In genomic region chr1:23742670-23743286, GRCh38 we compare ENCODE assay signal across 8 cellular contexts. TPM values are rescaled to one million over a fixed set of nuclear protein-coding genes. Genes with fewer than 3 reads are reported as not detected.
DNase-seq lines count a peak whose midpoint lies in the region; ATAC-seq and TF ChIP-seq lines count a peak whose summit lies in the region.

No MANE protein-coding gene starts in this region.

- WGBS in right lobe of liver (ENCODE audit: insufficient coverage, low coverage, low lambda C conversion rate, missing lambda C conversion rate) = 42% methylated on average over 6 of the region's 28 CpGs
- 7 to 47% methylated on average over 4 to 26 of the region's 28 CpGs for WGBS in testis, 2 donors

- DNase-seq in MCF 10A (ENCODE audit: unreplicated experiment) (peak; percentile 19), right lobe of liver (no peak), testis (peak; percentile 45), G401 (ENCODE audit: low spot score) (no peak), COR-L47 (lab: John Stamatoyannopoulos, UW) (no peak)

- intact Hi-C loops in MCF 10A (cut with micrococcal nuclease) = loop anchor here (5.0 kb wide), 1 partner anchor 200 kb away; no protein-coding TSS in a partner anchor
- intact Hi-C loops in right lobe of liver (cut with DNase I) = loop anchor here in 1 of 2 donors (10.0 kb wide), 1 partner anchor 48 kb away; the partner anchor contains the start of gene RPL11
- intact Hi-C loops in testis (cut with DNase I; ENCODE audit: low total_unique reads) = no loop called here

- H3F3A ChIP-seq in Loucy (ENCODE audit: low read depth) = no peaks in the 10 kb centered on the region

- H3K27me3 Mint-ChIP-seq in MCF 10A (ENCODE audit: insufficient read depth, unreplicated experiment) = no peaks in the 10 kb centered on the region

- CTCF ChIA-PET in MCF 10A (lab: Yijun Ruan, JAX) = interaction anchor here (0.6 to 1.7 kb wide), 2 partner anchors 11 to 40 kb away, joined by 3 to 4 read pairs; no protein-coding TSS in a partner anchor

- POLR2A ChIA-PET in MCF 10A (lab: Yijun Ruan, JAX) = interaction anchor here (0.6 to 7.5 kb wide), 22 partner anchors 8 to 676 kb away, joined by 3 to 95 read pairs (median 5); partner anchors contain the start of genes GALE, ID3, LYPLA2 and PITHD1

- H3K79me2 ChIP-seq in Loucy (ENCODE audit: insufficient read depth, low read length) = peaks cover 44% of the 10 kb centered on the region

- peaks cover 26% of the 10 kb centered on the region for H3K36me3 Mint-ChIP-seq in MCF 10A (ENCODE audit: insufficient read depth, unreplicated experiment)

- peak; percentile 6 for ATAC-seq in GM19467 (IDR thresholded peaks at IDR 0.05; ENCODE audit: unreplicated experiment)
- peak; percentile 3 to 19 (median 14) for ATAC-seq in right lobe of liver

- H2AFZ ChIP-seq in Loucy (ENCODE audit: low read length) = peak overlapping the region; percentile 91

- peak overlapping the region; percentile 71 for H3K27ac Mint-ChIP-seq in MCF 10A (ENCODE audit: low read depth, unreplicated experiment)

- H3K9me2 ChIP-seq in Loucy (replicated peaks; ENCODE audit: low read depth, low read length) = no peaks in the 10 kb centered on the region

- peak overlapping the region; percentile 99 for H3K27ac ChIP-seq in C4-2B
- peak overlapping the region; percentile 88 to 94 (median 92) for H3K27ac ChIP-seq in right lobe of liver
- H3K27ac ChIP-seq in testis = peak overlapping the region; percentile 40 to 89

- H3K9ac ChIP-seq in Loucy (ENCODE audit: low read depth, low read length, poor library complexity, severe bottlenecking) = peak overlapping the region; percentile 86

- in situ Hi-C loops in G401 (cut with HindIII; ENCODE audit: low sequenced_read_pairs) = no loop called here

- peak overlapping the region; percentile 97 for H3K4me2 ChIP-seq in Loucy (ENCODE audit: low read depth, low read length, poor library complexity, severe bottlenecking)

- BruUV-seq in MCF 10A (replicated peaks; lab: Mats Ljungman, UMichigan) = TSS peak; percentile 71

- peak overlapping the region; percentile 83 for H3K4me3 Mint-ChIP-seq in MCF 10A (ENCODE audit: unreplicated experiment)

- no peaks in the 10 kb centered on the region for H3K9me3 Mint-ChIP-seq in MCF 10A (ENCODE audit: unreplicated experiment)

- H3K27me3 ChIP-seq in Loucy (ENCODE audit: insufficient read depth, low read length, poor library complexity, severe bottlenecking) (no peaks in the 10 kb centered on the region), right lobe of liver (no peaks in the 10 kb centered on the region), testis (no peaks in the 10 kb centered on the region)

- H4K20me1 ChIP-seq in Loucy (ENCODE audit: insufficient read depth, low read length, poor library complexity, severe bottlenecking) = peaks cover 42% of the 10 kb centered on the region

- H3K9me3 ChIP-seq in Loucy (ENCODE audit: insufficient read depth, low read depth, low read length) (no peaks in the 10 kb centered on the region), right lobe of liver (no peaks in the 10 kb centered on the region), testis (no peaks in the 10 kb centered on the region)

- H3K4me1 ChIP-seq in Loucy (ENCODE audit: insufficient read depth, low read length, poor library complexity, severe bottlenecking) (peaks cover 28% of the 10 kb centered on the region), right lobe of liver (peaks cover 0 to 38% (median 6%) of the 10 kb centered on the region in 4 donors), testis (no peaks in the 10 kb centered on the region)

- TF ChIP-seq CTCF in C4-2B (conservative IDR thresholded peaks at IDR 0.05) (no peak), Loucy (conservative IDR thresholded peaks at IDR 0.05; ENCODE audit: low read length) (no peak), MCF 10A (IDR thresholded peaks at IDR 0.05; ENCODE audit: unreplicated experiment) (no peak), right lobe of liver (IDR thresholded peaks at IDR 0.05) (no peak), testis (IDR thresholded peaks at IDR 0.05) (no peak)

- no peak for TF ChIP-seq POLR2A in right lobe of liver (IDR thresholded peaks at IDR 0.05)
- TF ChIP-seq POLR2A in testis (IDR thresholded peaks at IDR 0.05) = no peak

- peak overlapping the region; percentile 89 for H3K4me3 ChIP-seq in Loucy (ENCODE audit: low read length, poor library complexity, severe bottlenecking)
- H3K4me3 ChIP-seq in right lobe of liver = peak overlapping the region; percentile 98 to 100 (median 100)
- H3K4me3 ChIP-seq in testis = peak overlapping the region; percentile 89 to 96

- H3K36me3 ChIP-seq in Loucy (ENCODE audit: insufficient read depth, low read length) (no peaks in the 10 kb centered on the region), right lobe of liver (peaks cover 0 to 2% (median 0%) of the 10 kb centered on the region in 4 donors), testis (ENCODE audit: low read depth, missing control alignments) (no peaks in the 10 kb centered on the region)

- peaks cover 31% of the 10 kb centered on the region for H3K4me1 Mint-ChIP-seq in MCF 10A (ENCODE audit: insufficient read depth, unreplicated experiment)

RNA-seq across cellular contexts. Expression of gene ELOA, which starts 0.5 kb away (rescaled TPM):
- total RNA-seq in MCF 10A (2022) = 68.3 and 69.1 TPM in 2 replicates
- 10 to 100 TPM; 21.1 to 42.2 (median 36.1) TPM for total RNA-seq in right lobe of liver
- 10 to 100 TPM; 38.7 to 41.9 TPM for total RNA-seq in testis
- polyA plus RNA-seq in testis (ENCODE audit: insufficient read depth, low read depth, low replicate concordance) = 51.3 TPM
- total RNA-seq in G401 (2014; rRNA removed; shearing (Covaris generic)) = 54.7 and 70.7 TPM in 2 replicates

RNA-seq across cellular contexts. Expression of gene PITHD1, which starts 35.4 kb away (rescaled TPM):
- total RNA-seq in MCF 10A (2022) = 37.7 and 37.8 TPM in 2 replicates
- total RNA-seq in right lobe of liver = 10 to 100 TPM; 22.9 to 34.7 (median 30.6) TPM
- 10 to 100 TPM; 83.7 to 89.9 TPM for total RNA-seq in testis
- 99.3 TPM for polyA plus RNA-seq in testis (ENCODE audit: insufficient read depth, low read depth, low replicate concordance)
- 83.1 and 104 TPM in 2 replicates for total RNA-seq in G401 (2014; rRNA removed; shearing (Covaris generic))

RNA-seq across cellular contexts. Expression of gene LYPLA2, which starts 48.2 kb away (rescaled TPM):
- total RNA-seq in MCF 10A (2022) (27.8 and 35.7 TPM in 2 replicates), right lobe of liver (10 to 100 TPM; 28.1 to 69.8 (median 32.6) TPM), testis (10 to 100 TPM; 46.5 to 47.8 TPM)
- polyA plus RNA-seq in testis (ENCODE audit: insufficient read depth, low read depth, low replicate concordance) = 36.1 TPM
- 99.8 and 119 TPM in 2 replicates for total RNA-seq in G401 (2014; rRNA removed; shearing (Covaris generic))

RNA-seq across cellular contexts. Expression of gene RPL11, which starts 51.2 kb away (rescaled TPM):
- total RNA-seq in MCF 10A (2022) = 1,201 and 1,563 TPM in 2 replicates
- 100 to 1,000 TPM; 341 to 471 (median 405) TPM for total RNA-seq in right lobe of liver
- total RNA-seq in testis = 100 to 1,000 TPM; 308 to 532 TPM
- polyA plus RNA-seq in testis (ENCODE audit: insufficient read depth, low read depth, low replicate concordance) = 1,029 TPM
- total RNA-seq in G401 (2014; rRNA removed; shearing (Covaris generic)) = 769 and 873 TPM in 2 replicates

RNA-seq across cellular contexts. Expression of gene GALE, which starts 57.8 kb away (rescaled TPM):
- 112 and 143 TPM in 2 replicates for total RNA-seq in MCF 10A (2022)
- total RNA-seq in right lobe of liver = 10 to 100 TPM; 25.9 to 46.9 (median 42.0) TPM
- total RNA-seq in testis = 10 to 100 TPM; 23.2 to 26.1 TPM
- 18.7 TPM for polyA plus RNA-seq in testis (ENCODE audit: insufficient read depth, low read depth, low replicate concordance)
- total RNA-seq in G401 (2014; rRNA removed; shearing (Covaris generic)) = 44.8 and 52.7 TPM in 2 replicates

Comparison
In these comparisons a context has a peak if more than half of its experiments do, and no peak if none do; other contexts are left out.
1. DNase-seq: peak in MCF 10A (single experiment) and testis (single experiment); none in right lobe of liver (0 of 3), G401 (single experiment) and COR-L47 (single experiment).
2. Peak in every context shown above with its lines, with median percentiles within 50 percentile points of each other: H3K27ac ChIP-seq and H3K4me3 ChIP-seq.